ENCODE assay signal across 1 cellular context in the genomic region with DNA sequence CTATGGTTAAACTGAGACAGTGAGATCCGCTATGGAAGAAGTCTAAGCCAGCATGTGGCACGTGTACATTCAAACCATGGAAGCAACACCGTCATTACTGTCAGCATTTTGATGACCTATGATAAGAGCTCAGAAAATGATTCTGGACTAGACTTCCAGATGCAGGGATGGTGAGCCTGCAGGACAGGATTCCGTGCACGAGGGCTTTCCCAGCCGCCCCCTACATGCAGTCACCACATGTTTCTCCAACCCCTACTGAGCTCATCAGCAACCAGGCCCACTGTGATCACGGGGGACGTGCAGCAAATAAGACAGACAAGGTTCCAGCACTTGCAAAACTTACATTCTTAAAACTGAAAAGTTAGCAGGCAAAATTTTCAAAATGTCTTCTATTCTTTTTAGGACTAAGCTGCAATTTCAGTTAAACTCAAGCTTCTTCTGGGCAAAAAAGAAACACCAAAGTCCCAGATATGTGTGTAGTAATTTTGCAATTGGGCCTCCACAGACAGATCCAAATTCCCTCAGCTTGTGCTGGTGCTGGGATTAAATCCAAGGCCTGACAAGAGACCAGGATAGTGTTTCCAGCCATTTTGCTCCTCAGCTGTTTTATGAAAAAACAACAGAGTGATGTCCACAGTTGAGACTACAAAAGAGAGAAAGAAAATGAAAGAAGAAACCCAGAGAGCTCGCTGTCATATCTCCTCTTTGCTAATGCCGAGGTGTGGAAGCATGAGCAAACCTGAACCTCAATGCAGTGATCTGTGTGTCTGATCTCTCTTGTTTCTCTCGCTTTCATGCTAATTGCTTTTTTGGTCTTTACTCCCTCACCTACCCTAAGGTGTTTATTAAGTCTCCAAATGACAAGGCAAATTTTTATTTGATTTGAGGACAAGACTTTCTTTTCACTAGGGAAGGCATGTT.
TF ChIP-seq lines count a peak whose summit lies in the region.

No MANE protein-coding gene starts in this region.

TF ChIP-seq in IMR-90, 13 proteins besides CTCF, POLR2A, EP300 and RAD21 (continued from another document):
- TF ChIP-seq MXI1 (IDR thresholded peaks at IDR 0.05; ENCODE audit: borderline replicate concordance, low read depth, low read length), result no peak
- no peak for TF ChIP-seq CEBPB (IDR thresholded peaks at IDR 0.05; ENCODE audit: low read depth, low read length)
- no peak for TF ChIP-seq RFX5 (IDR thresholded peaks at IDR 0.05; ENCODE audit: low read depth, low read length)
- TF ChIP-seq, protein P1, sequence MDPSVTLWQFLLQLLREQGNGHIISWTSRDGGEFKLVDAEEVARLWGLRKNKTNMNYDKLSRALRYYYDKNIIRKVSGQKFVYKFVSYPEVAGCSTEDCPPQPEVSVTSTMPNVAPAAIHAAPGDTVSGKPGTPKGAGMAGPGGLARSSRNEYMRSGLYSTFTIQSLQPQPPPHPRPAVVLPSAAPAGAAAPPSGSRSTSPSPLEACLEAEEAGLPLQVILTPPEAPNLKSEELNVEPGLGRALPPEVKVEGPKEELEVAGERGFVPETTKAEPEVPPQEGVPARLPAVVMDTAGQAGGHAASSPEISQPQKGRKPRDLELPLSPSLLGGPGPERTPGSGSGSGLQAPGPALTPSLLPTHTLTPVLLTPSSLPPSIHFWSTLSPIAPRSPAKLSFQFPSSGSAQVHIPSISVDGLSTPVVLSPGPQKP (IDR thresholded peaks at IDR 0.05; ENCODE audit: borderline replicate concordance, low read depth, low read length), result no peak
